ENCODE assay signal across 18 cellular contexts in genomic region chr15:78492841-78493240, GRCh38. TPM values are rescaled to one million over a fixed set of nuclear protein-coding genes. Genes with fewer than 3 reads are reported as not detected.
DNase-seq lines count a peak whose midpoint lies in the region; ATAC-seq, FAIRE-seq and TF ChIP-seq lines count a peak whose summit lies in the region.
"Had no signal": no experiment of that assay in that cellular context is flagged by ENCODE, and none has a peak within 500 bp of the region (broad histone marks: within the 10 kb centered on the region; RNA-seq: fewer than 3 reads in every experiment).

No MANE protein-coding gene starts in this region.

- no peak overlapping the region for H3K4me3 Mint-ChIP-seq in activated naive CD4-positive, alpha-beta T cell treated with anti-CD3 and anti-CD28 coated beads, Interleukin-2, amount 50 U/mL, for 24 hours
- H3K4me3 Mint-ChIP-seq in T-helper 2 cell treated with Interferon-gamma antibody and Interleukin-4, amounts not matched to agents 5 μg/mL and 100 μg/mL, for 36 hours: no peak overlapping the region
- H3K4me3 Mint-ChIP-seq in stimulated activated effector memory CD8-positive, alpha-beta T cell treated with anti-CD3 and anti-CD28 coated beads, Interleukin-12 subunit alpha, Interleukin-12 subunit beta, amount 100 ng/mL, for 72 hours: no peak overlapping the region
- H3K4me3 Mint-ChIP-seq in CD8-positive, alpha-beta memory T cell: no peak overlapping the region
- H3K4me3 Mint-ChIP-seq: activated T-cell treated with anti-CD3 and anti-CD28 coated beads, Interleukin-2, amount 50 U/mL, for 4 hours; dendritic cell treated with granulocyte-macrophage colony-stimulating factor and Interleukin-4, amounts not matched to agents 40 ng/mL and 50 ng/mL, for 4 days; memory B cell had no signal

- H3K4me2 ChIP-seq in fibroblast of lung (ENCODE audit: extremely low read depth, insufficient read depth, low read length): no peak overlapping the region
- H3K4me2 ChIP-seq: hepatocyte had no signal

- peaks cover 29% of the 10 kb centered on the region for H3K36me3 Mint-ChIP-seq in activated naive CD4-positive, alpha-beta T cell treated with anti-CD3 and anti-CD28 coated beads, Interleukin-2, amount 50 U/mL, for 24 hours
- H3K36me3 Mint-ChIP-seq in T-helper 2 cell treated with Interferon-gamma antibody and Interleukin-4, amounts not matched to agents 5 μg/mL and 100 μg/mL, for 36 hours (ENCODE audit: low read depth): peaks cover 60% of the 10 kb centered on the region
- peaks cover 100% of the 10 kb centered on the region for H3K36me3 Mint-ChIP-seq in stimulated activated effector memory CD8-positive, alpha-beta T cell treated with anti-CD3 and anti-CD28 coated beads, Interleukin-12 subunit alpha, Interleukin-12 subunit beta, amount 100 ng/mL, for 72 hours
- peaks cover 6 to 89% (median 39%) of the 10 kb centered on the region in 3 donors for H3K36me3 Mint-ChIP-seq in CD8-positive, alpha-beta memory T cell

- no peak overlapping the region for H3K4me3 ChIP-seq in fibroblast of lung (replicated peaks in 1 of 4; ENCODE audit: control extremely low read depth in 1 of 4, insufficient read depth in 1 of 4, low read depth in 3 of 4, low read length in 4 of 4)
- no peak overlapping the region for H3K4me3 ChIP-seq in tibial nerve
- no peak overlapping the region for H3K4me3 ChIP-seq in small intestine (ENCODE audit: low read depth in 1 of 2, low read length in 2 of 2)
- no peak overlapping the region for H3K4me3 ChIP-seq in CD8-positive, alpha-beta memory T cell (ENCODE audit: low read length)
- H3K4me3 ChIP-seq: hepatocyte had no signal

- H3K9ac ChIP-seq in fibroblast of lung (ENCODE audit: insufficient read depth, low read length): no peak overlapping the region

- H3K4me1 ChIP-seq in fibroblast of lung (ENCODE audit: control insufficient read depth, extremely low read depth, insufficient read depth, low read length): no peaks in the 10 kb centered on the region
- H3K4me1 ChIP-seq in tibial nerve: no peaks in the 10 kb centered on the region
- no peaks in the 10 kb centered on the region for H3K4me1 ChIP-seq in small intestine (ENCODE audit: control insufficient read depth in 2 of 2, insufficient read depth in 1 of 2, low read depth in 1 of 2, low read length in 1 of 2)
- peaks cover 3% of the 10 kb centered on the region for H3K4me1 ChIP-seq in CD8-positive, alpha-beta memory T cell (ENCODE audit: insufficient read depth, low read length)

- no peak for TF ChIP-seq EP300 in tibial nerve (IDR thresholded peaks at IDR 0.05)

- no peaks in the 10 kb centered on the region for H3K9me3 Mint-ChIP-seq in activated naive CD4-positive, alpha-beta T cell treated with anti-CD3 and anti-CD28 coated beads, Interleukin-2, amount 50 U/mL, for 24 hours
- no peaks in the 10 kb centered on the region for H3K9me3 Mint-ChIP-seq in T-helper 2 cell treated with Interferon-gamma antibody and Interleukin-4, amounts not matched to agents 5 μg/mL and 100 μg/mL, for 36 hours
- H3K9me3 Mint-ChIP-seq in stimulated activated effector memory CD8-positive, alpha-beta T cell treated with anti-CD3 and anti-CD28 coated beads, Interleukin-12 subunit alpha, Interleukin-12 subunit beta, amount 100 ng/mL, for 72 hours: no peaks in the 10 kb centered on the region
- H3K9me3 Mint-ChIP-seq in CD8-positive, alpha-beta memory T cell: no peaks in the 10 kb centered on the region
- H3K9me3 Mint-ChIP-seq: activated T-cell treated with anti-CD3 and anti-CD28 coated beads, Interleukin-2, amount 50 U/mL, for 4 hours; dendritic cell treated with granulocyte-macrophage colony-stimulating factor and Interleukin-4, amounts not matched to agents 40 ng/mL and 50 ng/mL, for 4 days; memory B cell had no signal

- FAIRE-seq in small intestine (lab: Jason Lieb, UNC): no peak
- FAIRE-seq: kidney had no signal

- POLR2A ChIA-PET in CD8-positive, alpha-beta memory T cell (lab: Charles Lee): no interaction called here

- H3K9me3 ChIP-seq in fibroblast of lung (ENCODE audit: control insufficient read depth, insufficient read depth, low read depth, low read length): no peaks in the 10 kb centered on the region
- no peaks in the 10 kb centered on the region for H3K9me3 ChIP-seq in tibial nerve
- H3K9me3 ChIP-seq in small intestine (ENCODE audit: control insufficient read depth, low read depth): no peaks in the 10 kb centered on the region
- no peaks in the 10 kb centered on the region for H3K9me3 ChIP-seq in CD8-positive, alpha-beta memory T cell (ENCODE audit: low read length)
- H3K9me3 ChIP-seq: neutrophil had no signal

- ATAC-seq in stimulated activated effector memory CD8-positive, alpha-beta T cell treated with anti-CD3 and anti-CD28 coated beads, Interleukin-12 subunit alpha, Interleukin-12 subunit beta, amount 100 ng/mL, for 72 hours: no peak
- ATAC-seq: activated T-cell treated with anti-CD3 and anti-CD28 coated beads, Interleukin-2, amount 50 U/mL, for 4 hours; Right ventricle myocardium inferior had no signal

- no peak for TF ChIP-seq POLR2A in tibial nerve (IDR thresholded peaks at IDR 0.05)

- H3K27ac ChIP-seq in fibroblast of lung (ENCODE audit: insufficient read depth, low read length): no peak overlapping the region
- H3K27ac ChIP-seq in tibial nerve: no peak overlapping the region
- H3K27ac ChIP-seq in small intestine (ENCODE audit: low read depth in 1 of 2, low read length in 1 of 2): no peak overlapping the region
- no peak overlapping the region for H3K27ac ChIP-seq in CD8-positive, alpha-beta memory T cell (ENCODE audit: low read depth, low read length)
- H3K27ac ChIP-seq: hepatocyte, neutrophil had no signal

- H3K36me3 ChIP-seq in fibroblast of lung (ENCODE audit: control insufficient read depth, insufficient read depth, low read length) (peaks cover 7% of the 10 kb centered on the region), tibial nerve (peaks cover 0 to 93% (median 2%) of the 10 kb centered on the region in 3 donors), small intestine (ENCODE audit: control insufficient read depth in 2 of 2, insufficient read depth in 2 of 2, low read length in 2 of 2) (peaks cover 18% of the 10 kb centered on the region in 2 donors)
- peaks cover 18% of the 10 kb centered on the region for H3K36me3 ChIP-seq in CD8-positive, alpha-beta memory T cell (ENCODE audit: insufficient read depth, low read length)

- H2AFZ ChIP-seq in fibroblast of lung (ENCODE audit: low read length): no peak overlapping the region
- H2AFZ ChIP-seq: hepatocyte had no signal

- no peaks in the 10 kb centered on the region for H3K27me3 Mint-ChIP-seq in activated naive CD4-positive, alpha-beta T cell treated with anti-CD3 and anti-CD28 coated beads, Interleukin-2, amount 50 U/mL, for 24 hours
- H3K27me3 Mint-ChIP-seq in T-helper 2 cell treated with Interferon-gamma antibody and Interleukin-4, amounts not matched to agents 5 μg/mL and 100 μg/mL, for 36 hours (ENCODE audit: low read depth): no peaks in the 10 kb centered on the region
- H3K27me3 Mint-ChIP-seq in CD8-positive, alpha-beta memory T cell: no peaks in the 10 kb centered on the region
- H3K27me3 Mint-ChIP-seq: dendritic cell treated with granulocyte-macrophage colony-stimulating factor and Interleukin-4, amounts not matched to agents 40 ng/mL and 50 ng/mL, for 4 days; memory B cell had no signal

- H3K79me2 ChIP-seq in fibroblast of lung (ENCODE audit: control insufficient read depth, insufficient read depth, low read length): no peaks in the 10 kb centered on the region
- H3K79me2 ChIP-seq: hepatocyte had no signal

- 83 to 91% methylated on average over 1 of the region's 1 CpG for WGBS in tibial nerve, 2 donors
- 66 to 100% (median 95%) methylated on average over 1 of the region's 1 CpG for WGBS in small intestine, 3 donors

- peak overlapping the region; percentile 56 for H3K27ac Mint-ChIP-seq in activated naive CD4-positive, alpha-beta T cell treated with anti-CD3 and anti-CD28 coated beads, Interleukin-2, amount 50 U/mL, for 24 hours
- peak overlapping the region; percentile 0 for H3K27ac Mint-ChIP-seq in T-helper 2 cell treated with Interferon-gamma antibody and Interleukin-4, amounts not matched to agents 5 μg/mL and 100 μg/mL, for 36 hours
- H3K27ac Mint-ChIP-seq in stimulated activated effector memory CD8-positive, alpha-beta T cell treated with anti-CD3 and anti-CD28 coated beads, Interleukin-12 subunit alpha, Interleukin-12 subunit beta, amount 100 ng/mL, for 72 hours: peak overlapping the region; percentile 60
- H3K27ac Mint-ChIP-seq in CD8-positive, alpha-beta memory T cell: peak overlapping the region in 4 of 8 donors; percentile 4 to 54 (median 24)
- H3K27ac Mint-ChIP-seq: dendritic cell treated with granulocyte-macrophage colony-stimulating factor and Interleukin-4, amounts not matched to agents 40 ng/mL and 50 ng/mL, for 4 days; memory B cell had no signal

- H3K4me1 Mint-ChIP-seq in activated naive CD4-positive, alpha-beta T cell treated with anti-CD3 and anti-CD28 coated beads, Interleukin-2, amount 50 U/mL, for 24 hours: peaks cover 16% of the 10 kb centered on the region
- H3K4me1 Mint-ChIP-seq in T-helper 2 cell treated with Interferon-gamma antibody and Interleukin-4, amounts not matched to agents 5 μg/mL and 100 μg/mL, for 36 hours (ENCODE audit: low read depth): peaks cover 4% of the 10 kb centered on the region
- H3K4me1 Mint-ChIP-seq in stimulated activated effector memory CD8-positive, alpha-beta T cell treated with anti-CD3 and anti-CD28 coated beads, Interleukin-12 subunit alpha, Interleukin-12 subunit beta, amount 100 ng/mL, for 72 hours: peaks cover 6% of the 10 kb centered on the region
- H3K4me1 Mint-ChIP-seq in CD8-positive, alpha-beta memory T cell: peaks cover 3 to 13% (median 10%) of the 10 kb centered on the region in 3 donors
- H3K4me1 Mint-ChIP-seq: memory B cell had no signal

- no peak for DNase-seq in activated naive CD4-positive, alpha-beta T cell (lab: John Stamatoyannopoulos, UW)
- DNase-seq in T-helper 2 cell treated with Interferon-gamma antibody and Interleukin-4, amounts not matched to agents 5 μg/mL and 100 μg/mL, for 36 hours (ENCODE audit: low spot score): no peak
- DNase-seq in fibroblast of lung (ENCODE audit: low read depth in 2 of 2) (peak; percentile 39 to 51), tibial nerve (ENCODE audit: low spot score in 2 of 2) (no peak), small intestine (no peak)
- DNase-seq in stimulated activated effector memory CD8-positive, alpha-beta T cell treated with anti-CD3 and anti-CD28 coated beads, Interleukin-12 subunit alpha, Interleukin-12 subunit beta, amount 100 ng/mL, for 72 hours (ENCODE audit: low spot score in 2 of 2): no peak
- no peak for DNase-seq in CD8-positive, alpha-beta memory T cell
- DNase-seq: activated CD4-positive, CD25-positive, alpha-beta regulatory T cell treated with anti-CD3 and anti-CD28 coated beads, Interleukin-2, amount 50 U/mL, for 72 hours; activated T-cell treated with anti-CD3 and anti-CD28 coated beads, Interleukin-2, amount 50 U/mL, for 4 hours; Calu3; kidney; NCI-H446 had no signal

- TF ChIP-seq CTCF in fibroblast of lung (conservative IDR thresholded peaks at IDR 0.05 in 1 of 2, IDR thresholded peaks at IDR 0.05 in 1 of 2; ENCODE audit: low read depth in 1 of 2, low read length in 2 of 2): no peak
- no peak for TF ChIP-seq CTCF in tibial nerve (IDR thresholded peaks at IDR 0.05)

- CTCF ChIA-PET in CD8-positive, alpha-beta memory T cell (lab: Charles Lee): no interaction called here

- H4K20me1 ChIP-seq in fibroblast of lung (ENCODE audit: control insufficient read depth, extremely low read depth, insufficient read depth, low read length): no peaks in the 10 kb centered on the region

- H3K27me3 ChIP-seq in fibroblast of lung (ENCODE audit: control insufficient read depth, insufficient read depth, low read length) (no peaks in the 10 kb centered on the region), tibial nerve (no peaks in the 10 kb centered on the region), small intestine (ENCODE audit: control insufficient read depth in 2 of 2, insufficient read depth in 2 of 2, low read length in 2 of 2) (no peaks in the 10 kb centered on the region)
- no peaks in the 10 kb centered on the region for H3K27me3 ChIP-seq in CD8-positive, alpha-beta memory T cell (ENCODE audit: insufficient read depth, low read length, poor library complexity, severe bottlenecking)
- H3K27me3 ChIP-seq: hepatocyte, neutrophil had no signal

RNA-seq across cellular contexts. Expression of gene HYKK, which starts 14.5 kb away (rescaled TPM):
- total RNA-seq in fibroblast of lung (2.0 and 2.6 TPM in 2 replicates), tibial nerve (10 to 100 TPM in 2 of 4 donors, 1 to 10 TPM in 2; 8.0 to 31.9 (median 10.2) TPM)
- polyA plus RNA-seq in fibroblast of lung (3.3 and 3.6 TPM in 2 replicates), small intestine (10 to 100 TPM in 1 of 3 donors, 1 to 10 TPM in 2; 6.8 to 12.4 (median 9.2) TPM)
- polyA plus RNA-seq in fibroblast of lung (2012): 1.8 and 2.4 TPM in 2 replicates
- polyA minus RNA-seq in fibroblast of lung (ENCODE audit: low replicate concordance): not detected in 2 replicates
- total RNA-seq in CD8-positive, alpha-beta memory T cell: under 1 TPM; 0.82 to 0.94 TPM
- 2.0 TPM for polyA plus RNA-seq in CD8-positive, alpha-beta memory T cell

RNA-seq across cellular contexts. Expression of gene PSMA4, which starts 47.4 kb away (rescaled TPM):
- total RNA-seq in fibroblast of lung (161 and 195 TPM in 2 replicates), tibial nerve (100 to 1,000 TPM in 1 of 4 donors, 10 to 100 TPM in 3; 58.1 to 102 (median 76.8) TPM)
- polyA plus RNA-seq in fibroblast of lung (404 and 413 TPM in 2 replicates), small intestine (100 to 1,000 TPM; 268 to 348 (median 333) TPM)
- 252 and 265 TPM in 2 replicates for polyA plus RNA-seq in fibroblast of lung (2012)
- 9.9 and 17.1 TPM in 2 replicates for polyA minus RNA-seq in fibroblast of lung (ENCODE audit: low replicate concordance)
- total RNA-seq in CD8-positive, alpha-beta memory T cell: 100 to 1,000 TPM; 228 to 239 TPM
- 232 TPM for polyA plus RNA-seq in CD8-positive, alpha-beta memory T cell

RNA-seq across cellular contexts. Expression of gene IREB2, which starts 54.8 kb away (rescaled TPM):
- total RNA-seq in fibroblast of lung (19.0 and 20.3 TPM in 2 replicates), tibial nerve (10 to 100 TPM; 32.4 to 45.9 (median 42.4) TPM)
- polyA plus RNA-seq in fibroblast of lung (24.6 and 30.6 TPM in 2 replicates), small intestine (10 to 100 TPM; 12.4 to 16.3 (median 14.2) TPM)
- 16.1 and 19.2 TPM in 2 replicates for polyA plus RNA-seq in fibroblast of lung (2012)
- polyA minus RNA-seq in fibroblast of lung (ENCODE audit: low replicate concordance): 16.6 and 31.3 TPM in 2 replicates
- 10 to 100 TPM; 62.2 to 69.3 TPM for total RNA-seq in CD8-positive, alpha-beta memory T cell
- polyA plus RNA-seq in CD8-positive, alpha-beta memory T cell: 18.5 TPM

Comparison
In these comparisons a context has a peak if more than half of its experiments do, and no peak if none do; other contexts are left out.
1. DNase-seq: peak in fibroblast of lung (2 of 2); none in activated naive CD4-positive, alpha-beta T cell (0 of 4), T-helper 2 cell treated with Interferon-gamma antibody and Interleukin-4, amounts not matched to agents 5 μg/mL and 100 μg/mL, for 36 hours (single experiment), stimulated activated effector memory CD8-positive, alpha-beta T cell treated with anti-CD3 and anti-CD28 coated beads, Interleukin-12 subunit alpha, Interleukin-12 subunit beta, amount 100 ng/mL, for 72 hours (0 of 2), tibial nerve (0 of 2), small intestine (single experiment) and CD8-positive, alpha-beta memory T cell (0 of 5).